1 cellular context compared by ENCODE assay signal in the genomic region with DNA sequence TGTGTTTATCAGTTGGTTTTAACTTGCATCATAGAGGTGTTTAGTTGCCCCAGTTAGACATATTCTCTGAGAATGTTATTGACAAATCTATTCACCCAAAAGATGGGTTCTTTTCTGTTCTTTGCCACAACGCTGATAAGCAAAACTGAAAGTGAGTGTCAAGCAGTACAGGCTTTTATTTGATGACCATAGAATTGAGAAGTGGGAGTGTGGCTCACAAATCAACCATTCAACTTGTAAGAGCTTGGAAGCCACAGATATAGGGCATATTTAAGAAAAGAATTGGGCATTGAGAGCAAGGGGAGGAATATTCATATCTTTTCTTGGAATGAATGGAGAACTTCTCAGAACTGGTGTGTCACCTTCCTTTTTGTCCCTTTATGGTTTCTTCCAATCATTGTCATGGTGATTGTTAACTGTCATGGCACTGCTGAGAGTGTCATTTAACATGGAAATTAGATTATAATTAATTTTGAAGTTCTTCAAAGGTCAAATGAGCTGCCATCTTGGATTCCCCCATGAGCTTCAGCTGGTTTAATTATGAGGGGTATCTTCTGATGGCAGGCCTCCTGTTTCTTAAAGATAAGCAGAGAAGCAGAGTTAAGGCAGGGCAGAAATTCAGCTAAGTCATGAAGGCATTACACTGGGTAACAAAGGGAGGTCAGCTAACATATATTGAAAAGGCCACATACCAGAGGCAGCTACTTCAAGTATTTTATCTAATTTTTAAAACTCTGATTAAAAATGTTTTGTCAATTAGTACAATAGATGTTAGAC.
A peak's percentile ranks its signal among the peaks of the same experiment; 100 is the strongest.
TF ChIP-seq lines count a peak whose summit lies in the region.

No MANE protein-coding gene starts in this region.

TF ChIP-seq in K562, 482 proteins besides CTCF, POLR2A, EP300 and RAD21 (continued from another document and continues in another):
- TF ChIP-seq AFF4 (CRISPR knock-in tag; IDR thresholded peaks at IDR 0.05) (no peak), PRPF4 (IDR thresholded peaks at IDR 0.05; ENCODE audit: insufficient read depth, low read depth, low read length, poor library complexity, severe bottlenecking) (no peak), ZNF609 (CRISPR knock-in tag; IDR thresholded peaks at IDR 0.05; ENCODE audit: borderline replicate concordance) (no peak), ZFPM2 (CRISPR knock-in tag; IDR thresholded peaks at IDR 0.05) (no peak), MEF2A (IDR thresholded peaks at IDR 0.05; ENCODE audit: control insufficient read depth, low read depth, low read length) (no peak), SMARCB1 (IDR thresholded peaks at IDR 0.05; ENCODE audit: insufficient read length, low read depth) (no peak), RCOR1 (IDR thresholded peaks at IDR 0.05; ENCODE audit: borderline replicate concordance in 1 of 2, low read depth in 2 of 2, low read length in 2 of 2) (peak in 1 of 2 experiments; percentile 77; a peak in 2 of 4 replicates), SUPT5H (IDR thresholded peaks at IDR 0.05) (no peak), ZNF407 (IDR thresholded peaks at IDR 0.05; ENCODE audit: low read depth) (no peak), ZSCAN29 (IDR thresholded peaks at IDR 0.05) (no peak), PHF8 (IDR thresholded peaks at IDR 0.05; ENCODE audit: borderline replicate concordance, low read length) (no peak), TEAD4 (IDR thresholded peaks at IDR 0.05; ENCODE audit: low read length) (peak; percentile 97), TEAD4 (CRISPR knock-in tag; IDR thresholded peaks at IDR 0.05; ENCODE audit: borderline replicate concordance) (no peak), U2AF2 (optimal IDR thresholded peaks at IDR 0.05; ENCODE audit: low read depth, low read length) (no peak), PBX2 (CRISPR knock-in tag; IDR thresholded peaks at IDR 0.05; ENCODE audit: low read depth) (no peak), PBX2 (tag; conservative IDR thresholded peaks at IDR 0.05; ENCODE audit: low read depth) (peak; percentile 83), XRCC3 (IDR thresholded peaks at IDR 0.05) (no peak), TCF3 (CRISPR knock-in tag; IDR thresholded peaks at IDR 0.05) (peak; percentile 93), POLR2G (IDR thresholded peaks at IDR 0.05; ENCODE audit: low read depth, low read length) (no peak), ZNF785 (CRISPR knock-in tag; IDR thresholded peaks at IDR 0.05) (no peak), HES1 (IDR thresholded peaks at IDR 0.05; ENCODE audit: low read depth) (peak; percentile 44; the same call in 1 of the 2 replicates), ZNF707 (CRISPR knock-in tag; conservative IDR thresholded peaks at IDR 0.05) (no peak), ZNF253 (CRISPR knock-in tag; conservative IDR thresholded peaks at IDR 0.05) (no peak), MAFG (tag; conservative IDR thresholded peaks at IDR 0.05) (peak; percentile 88), SIN3B (IDR thresholded peaks at IDR 0.05; ENCODE audit: low read depth) (no peak), RBM39 (optimal IDR thresholded peaks at IDR 0.05; ENCODE audit: low read depth, low read length) (no peak), BCOR (IDR thresholded peaks at IDR 0.05) (no peak), TAF9B (IDR thresholded peaks at IDR 0.05; ENCODE audit: partially characterized antibody) (no peak), MYNN (IDR thresholded peaks at IDR 0.05) (peak; percentile 61), MYNN (CRISPR knock-in tag; IDR thresholded peaks at IDR 0.05) (no peak)
- TF ChIP-seq, protein P1, sequence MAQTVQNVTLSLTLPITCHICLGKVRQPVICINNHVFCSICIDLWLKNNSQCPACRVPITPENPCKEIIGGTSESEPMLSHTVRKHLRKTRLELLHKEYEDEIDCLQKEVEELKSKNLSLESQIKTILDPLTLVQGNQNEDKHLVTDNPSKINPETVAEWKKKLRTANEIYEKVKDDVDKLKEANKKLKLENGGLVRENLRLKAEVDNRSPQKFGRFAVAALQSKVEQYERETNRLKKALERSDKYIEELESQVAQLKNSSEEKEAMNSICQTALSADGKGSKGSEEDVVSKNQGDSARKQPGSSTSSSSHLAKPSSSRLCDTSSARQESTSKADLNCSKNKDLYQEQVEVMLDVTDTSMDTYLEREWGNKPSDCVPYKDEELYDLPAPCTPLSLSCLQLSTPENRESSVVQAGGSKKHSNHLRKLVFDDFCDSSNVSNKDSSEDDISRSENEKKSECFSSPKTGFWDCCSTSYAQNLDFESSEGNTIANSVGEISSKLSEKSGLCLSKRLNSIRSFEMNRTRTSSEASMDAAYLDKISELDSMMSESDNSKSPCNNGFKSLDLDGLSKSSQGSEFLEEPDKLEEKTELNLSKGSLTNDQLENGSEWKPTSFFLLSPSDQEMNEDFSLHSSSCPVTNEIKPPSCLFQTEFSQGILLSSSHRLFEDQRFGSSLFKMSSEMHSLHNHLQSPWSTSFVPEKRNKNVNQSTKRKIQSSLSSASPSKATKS (CRISPR knock-in tag; IDR thresholded peaks at IDR 0.05): no peak
